In genomic region chr9:90307177-90307833, GRCh38 we compare ENCODE assay signal across 14 cellular contexts.
DNase-seq lines count a peak whose midpoint lies in the region; FAIRE-seq and TF ChIP-seq lines count a peak whose summit lies in the region.
"Had no signal": no experiment of that assay in that cellular context is flagged by ENCODE, and none has a peak within 500 bp of the region (broad histone marks: within the 10 kb centered on the region; RNA-seq: fewer than 3 reads in every experiment).

No MANE protein-coding gene starts in this region.

- H3K27ac ChIP-seq in Karpas-422 (ENCODE audit: low read length) (no peak overlapping the region), tibial nerve (no peak overlapping the region)
- H3K27ac ChIP-seq: GM23248, neutrophil, SJSA1, skin epidermis had no signal

- no peak overlapping the region for H2AFZ ChIP-seq in Karpas-422 (ENCODE audit: low read length)
- H2AFZ ChIP-seq: GM23248 had no signal

- no peaks in the 10 kb centered on the region for H3K9me3 ChIP-seq in Karpas-422 (ENCODE audit: low read length)
- no peaks in the 10 kb centered on the region for H3K9me3 ChIP-seq in tibial nerve
- H3K9me3 ChIP-seq: neutrophil, SJSA1 had no signal

- no peaks in the 10 kb centered on the region for H4K20me1 ChIP-seq in Karpas-422 (ENCODE audit: insufficient read depth, low read depth, low read length)

- CTCF ChIA-PET in activated CD4-positive, alpha-beta T cell treated with anti-CD3 and anti-CD28 coated beads, Interleukin-2, amount 10 ng/mL, durations not matched to agents 7 days and 5 days (lab: Charles Lee) = no interaction called here

- TF ChIP-seq CTCF in nephron progenitor cell (IDR thresholded peaks at IDR 0.05) (no peak), tibial nerve (IDR thresholded peaks at IDR 0.05) (no peak), CD14-positive monocyte (IDR thresholded peaks at IDR 0.05) (no peak)

- H3K9ac ChIP-seq in Karpas-422 (ENCODE audit: low read length) = no peak overlapping the region
- H3K9ac ChIP-seq: GM23248 had no signal

- peak overlapping the region; percentile 57 for H3K27ac Mint-ChIP-seq in nephron progenitor cell
- no peak overlapping the region for H3K27ac Mint-ChIP-seq in CD14-positive monocyte
- no peak overlapping the region for H3K27ac Mint-ChIP-seq in activated CD4-positive, alpha-beta T cell treated with anti-CD3 and anti-CD28 coated beads, Interleukin-2, amount 10 ng/mL, durations not matched to agents 7 days and 5 days
- H3K27ac Mint-ChIP-seq: stimulated activated effector memory CD8-positive, alpha-beta T cell treated with anti-CD3 and anti-CD28 coated beads, Interleukin-12 subunit alpha, Interleukin-12 subunit beta, amount 100 ng/mL, for 72 hours had no signal

- H3K4me3 Mint-ChIP-seq in nephron progenitor cell (no peak overlapping the region), CD14-positive monocyte (no peak overlapping the region)
- H3K4me3 Mint-ChIP-seq in activated CD4-positive, alpha-beta T cell treated with anti-CD3 and anti-CD28 coated beads, Interleukin-2, amount 10 ng/mL, durations not matched to agents 7 days and 5 days = no peak overlapping the region
- H3K4me3 Mint-ChIP-seq: stimulated activated effector memory CD8-positive, alpha-beta T cell treated with anti-CD3 and anti-CD28 coated beads, Interleukin-12 subunit alpha, Interleukin-12 subunit beta, amount 100 ng/mL, for 72 hours had no signal

- H3K27me3 ChIP-seq in Karpas-422 (ENCODE audit: low read length) (no peaks in the 10 kb centered on the region), tibial nerve (no peaks in the 10 kb centered on the region)
- H3K27me3 ChIP-seq: neutrophil, SJSA1 had no signal

- no peaks in the 10 kb centered on the region for H3K9me3 Mint-ChIP-seq in nephron progenitor cell
- peaks cover 0 to 3% (median 0%) of the 10 kb centered on the region in 7 donors for H3K9me3 Mint-ChIP-seq in CD14-positive monocyte
- no peaks in the 10 kb centered on the region for H3K9me3 Mint-ChIP-seq in activated CD4-positive, alpha-beta T cell treated with anti-CD3 and anti-CD28 coated beads, Interleukin-2, amount 10 ng/mL, durations not matched to agents 7 days and 5 days
- H3K9me3 Mint-ChIP-seq: stimulated activated effector memory CD8-positive, alpha-beta T cell treated with anti-CD3 and anti-CD28 coated beads, Interleukin-12 subunit alpha, Interleukin-12 subunit beta, amount 100 ng/mL, for 72 hours had no signal

- POLR2A ChIA-PET in activated CD4-positive, alpha-beta T cell treated with anti-CD3 and anti-CD28 coated beads, Interleukin-2, amount 10 ng/mL, durations not matched to agents 7 days and 5 days (lab: Charles Lee) = no interaction called here

- no peak overlapping the region for H3K4me3 ChIP-seq in Karpas-422 (ENCODE audit: low read length)
- H3K4me3 ChIP-seq in tibial nerve = no peak overlapping the region
- H3K4me3 ChIP-seq: GM23248, SJSA1, skin epidermis had no signal

- H3K9me2 ChIP-seq in Karpas-422 (replicated peaks; ENCODE audit: insufficient read depth, low read length) = no peaks in the 10 kb centered on the region

- 39 to 57% methylated on average over 4 of the region's 4 CpGs for WGBS in tibial nerve, 2 donors

- H3K4me1 Mint-ChIP-seq in nephron progenitor cell (peaks cover 24% of the 10 kb centered on the region), CD14-positive monocyte (peaks cover 4% of the 10 kb centered on the region)
- no peaks in the 10 kb centered on the region for H3K4me1 Mint-ChIP-seq in activated CD4-positive, alpha-beta T cell treated with anti-CD3 and anti-CD28 coated beads, Interleukin-2, amount 10 ng/mL, durations not matched to agents 7 days and 5 days
- H3K4me1 Mint-ChIP-seq: stimulated activated effector memory CD8-positive, alpha-beta T cell treated with anti-CD3 and anti-CD28 coated beads, Interleukin-12 subunit alpha, Interleukin-12 subunit beta, amount 100 ng/mL, for 72 hours had no signal

- no peak for FAIRE-seq in H54 (lab: Jason Lieb, UNC)
- FAIRE-seq: colon had no signal

- H3K36me3 ChIP-seq in Karpas-422 (ENCODE audit: insufficient read depth, low read length) (no peaks in the 10 kb centered on the region), tibial nerve (no peaks in the 10 kb centered on the region)
- H3K36me3 ChIP-seq: neutrophil, SJSA1 had no signal

- H3K27me3 Mint-ChIP-seq in nephron progenitor cell (ENCODE audit: low read depth, poor library complexity) (peaks cover 11% of the 10 kb centered on the region), CD14-positive monocyte (ENCODE audit: low read depth in 3 of 3) (peaks cover under 1 to 12% (median 6%) of the 10 kb centered on the region in 3 donors)
- H3K27me3 Mint-ChIP-seq in activated CD4-positive, alpha-beta T cell treated with anti-CD3 and anti-CD28 coated beads, Interleukin-2, amount 10 ng/mL, durations not matched to agents 7 days and 5 days = peaks cover 11% of the 10 kb centered on the region

- no peaks in the 10 kb centered on the region for H3K79me2 ChIP-seq in Karpas-422 (ENCODE audit: low read length)

- no peak for TF ChIP-seq POLR2A in tibial nerve (IDR thresholded peaks at IDR 0.05)
- no peak for TF ChIP-seq POLR2A in H54 (IDR thresholded peaks at IDR 0.05; ENCODE audit: low read depth, low read length)

- intact Hi-C loops in CD14-positive monocyte (cut with micrococcal nuclease) = no loop called here

- DNase-seq in Karpas-422 = peak; percentile 4
- peak; percentile 41 for DNase-seq in NCI-H2029 (lab: John Stamatoyannopoulos, UW)
- DNase-seq in SHP77 treated with DMSO at 0.1 percent for 48 hours (lab: John Stamatoyannopoulos, UW) = peak; percentile 47
- no peak for DNase-seq in nephron progenitor cell
- DNase-seq in tibial nerve (ENCODE audit: low spot score in 2 of 2) = no peak
- DNase-seq in H54 (ENCODE audit: insufficient read length, low spot score) = no peak
- no peak for DNase-seq in CD14-positive monocyte (ENCODE audit: low spot score)
- no peak for DNase-seq in activated CD4-positive, alpha-beta T cell treated with anti-CD3 and anti-CD28 coated beads, Interleukin-2, amount 10 ng/mL, durations not matched to agents 7 days and 5 days
- DNase-seq: GM23248 had no signal

- no peak overlapping the region for H3K4me2 ChIP-seq in Karpas-422 (ENCODE audit: low read depth, low read length, poor library complexity, severe bottlenecking)

- H3K4me1 ChIP-seq in Karpas-422 (ENCODE audit: low read length) (no peaks in the 10 kb centered on the region), tibial nerve (no peaks in the 10 kb centered on the region)
- H3K4me1 ChIP-seq: SJSA1 had no signal

- TF ChIP-seq EP300 in tibial nerve (IDR thresholded peaks at IDR 0.05) = no peak

- H3K36me3 Mint-ChIP-seq in nephron progenitor cell (ENCODE audit: low read depth) (no peaks in the 10 kb centered on the region), CD14-positive monocyte (no peaks in the 10 kb centered on the region)
- no peaks in the 10 kb centered on the region for H3K36me3 Mint-ChIP-seq in activated CD4-positive, alpha-beta T cell treated with anti-CD3 and anti-CD28 coated beads, Interleukin-2, amount 10 ng/mL, durations not matched to agents 7 days and 5 days (ENCODE audit: low read depth)
- H3K36me3 Mint-ChIP-seq: stimulated activated effector memory CD8-positive, alpha-beta T cell treated with anti-CD3 and anti-CD28 coated beads, Interleukin-12 subunit alpha, Interleukin-12 subunit beta, amount 100 ng/mL, for 72 hours had no signal

Comparison
In these comparisons a context has a peak if more than half of its experiments do, and no peak if none do; other contexts are left out.
1. DNase-seq: peak in Karpas-422 (single experiment), NCI-H2029 (single experiment) and SHP77 treated with DMSO at 0.1 percent for 48 hours (single experiment); none in nephron progenitor cell (single experiment), tibial nerve (0 of 2), H54 (single experiment), CD14-positive monocyte (single experiment) and activated CD4-positive, alpha-beta T cell treated with anti-CD3 and anti-CD28 coated beads, Interleukin-2, amount 10 ng/mL, durations not matched to agents 7 days and 5 days (single experiment).